Comparison of ENCODE assay signal across 13 cellular contexts in genomic region chr7:127943541-127944521, GRCh38.
DNase-seq lines count a peak whose midpoint lies in the region; ATAC-seq and TF ChIP-seq lines count a peak whose summit lies in the region.
"Had no signal": no experiment of that assay in that cellular context is flagged by ENCODE, and none has a peak within 500 bp of the region (broad histone marks: within the 10 kb centered on the region; RNA-seq: fewer than 3 reads in every experiment).

No MANE protein-coding gene starts in this region.

- no peak for TF ChIP-seq CTCF in mesothelial cell of epicardium (IDR thresholded peaks at IDR 0.05; ENCODE audit: unreplicated experiment)

- peak; percentile 80 for DNase-seq in D341Med (ENCODE audit: low spot score)
- DNase-seq in NCI-H187 (lab: John Stamatoyannopoulos, UW), result peak; percentile 88 to 90
- DNase-seq in astrocyte of the hippocampus (ENCODE audit: low read depth, low spot score), result peak; percentile 81
- peak; percentile 40 to 62 for DNase-seq in mesothelial cell of epicardium (ENCODE audit: low spot score in 2 of 2, unreplicated experiment in 2 of 2)
- DNase-seq in mesenteric fat pad (ENCODE audit: low spot score), result no peak
- DNase-seq in HCEC 1CT, result no peak
- DNase-seq: activated naive CD8-positive, alpha-beta T cell treated with anti-CD3 and anti-CD28 coated beads for 36 hours; CD8-positive, alpha-beta memory T cell; mucosa of descending colon had no signal

- peaks cover 2% of the 10 kb centered on the region for H3K36me3 Mint-ChIP-seq in mesothelial cell of epicardium

- H3K9me3 Mint-ChIP-seq in mesothelial cell of epicardium, result no peaks in the 10 kb centered on the region
- H3K9me3 Mint-ChIP-seq: activated naive CD8-positive, alpha-beta T cell treated with anti-CD3 and anti-CD28 coated beads for 36 hours; CD8-positive, alpha-beta memory T cell; type B pancreatic cell had no signal

- H3K4me3 Mint-ChIP-seq in mesothelial cell of epicardium, result no peak overlapping the region
- H3K4me3 Mint-ChIP-seq: activated naive CD8-positive, alpha-beta T cell treated with anti-CD3 and anti-CD28 coated beads for 36 hours; CD8-positive, alpha-beta memory T cell; type B pancreatic cell had no signal

- no peak overlapping the region for H3K27ac Mint-ChIP-seq in mesothelial cell of epicardium
- H3K27ac Mint-ChIP-seq: activated naive CD8-positive, alpha-beta T cell treated with anti-CD3 and anti-CD28 coated beads for 36 hours; CD8-positive, alpha-beta memory T cell; type B pancreatic cell had no signal

- no peaks in the 10 kb centered on the region for H3K27me3 Mint-ChIP-seq in mesothelial cell of epicardium (ENCODE audit: low read depth)
- H3K27me3 Mint-ChIP-seq: activated naive CD8-positive, alpha-beta T cell treated with anti-CD3 and anti-CD28 coated beads for 36 hours; CD8-positive, alpha-beta memory T cell; type B pancreatic cell had no signal

- peaks cover 36% of the 10 kb centered on the region for H3K4me1 Mint-ChIP-seq in mesothelial cell of epicardium

- ATAC-seq in GM19455 (IDR thresholded peaks at IDR 0.05; ENCODE audit: unreplicated experiment), result no peak
- ATAC-seq in HG02798 (IDR thresholded peaks at IDR 0.05; ENCODE audit: poor library complexity, unreplicated experiment), result no peak
- ATAC-seq: esophagus mucosa, mucosa of descending colon had no signal

Comparison
In these comparisons a context has a peak if more than half of its experiments do, and no peak if none do; other contexts are left out.
1. DNase-seq: peak in D341Med (single experiment), NCI-H187 (2 of 2), astrocyte of the hippocampus (single experiment) and mesothelial cell of epicardium (2 of 2); none in mesenteric fat pad (single experiment) and HCEC 1CT (single experiment).